8 cellular contexts compared by ENCODE assay signal in the genomic region with DNA sequence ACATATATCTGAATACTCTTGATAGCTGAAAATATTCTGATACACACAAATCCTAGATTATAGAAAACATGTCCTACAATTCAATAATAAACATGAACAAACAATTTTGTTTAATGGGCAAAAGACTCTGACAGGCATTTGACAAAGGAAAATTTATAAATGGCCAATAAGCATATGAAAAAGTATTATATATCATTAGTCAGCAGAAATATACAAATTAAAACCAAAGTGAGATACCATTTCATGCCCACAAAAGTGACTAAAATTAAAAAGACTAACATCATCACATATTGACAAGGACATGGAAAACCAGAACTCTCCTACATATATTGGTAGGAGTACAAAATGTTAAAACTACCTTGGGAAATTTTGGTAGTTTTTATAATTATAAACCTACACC.
"Had no signal": no experiment of that assay in that cellular context is flagged by ENCODE, and none has a peak within 500 bp of the region (broad histone marks: within the 10 kb centered on the region; RNA-seq: fewer than 3 reads in every experiment).

No MANE protein-coding gene starts in this region.

- DNase-seq: GM23248, GOT3, H7, HCEC 1CT, Karpas-422, KBM-7 had no signal

- H3K4me2 ChIP-seq: KMS-11 had no signal

- H3K27ac ChIP-seq: GM23248, KMS-11 had no signal

- H3K9ac ChIP-seq: GM23248, KMS-11 had no signal

- FAIRE-seq: HTR-8/SVneo had no signal

- H2AFZ ChIP-seq: GM23248 had no signal

- H3K4me3 ChIP-seq: GM23248 had no signal
